In the genomic region with DNA sequence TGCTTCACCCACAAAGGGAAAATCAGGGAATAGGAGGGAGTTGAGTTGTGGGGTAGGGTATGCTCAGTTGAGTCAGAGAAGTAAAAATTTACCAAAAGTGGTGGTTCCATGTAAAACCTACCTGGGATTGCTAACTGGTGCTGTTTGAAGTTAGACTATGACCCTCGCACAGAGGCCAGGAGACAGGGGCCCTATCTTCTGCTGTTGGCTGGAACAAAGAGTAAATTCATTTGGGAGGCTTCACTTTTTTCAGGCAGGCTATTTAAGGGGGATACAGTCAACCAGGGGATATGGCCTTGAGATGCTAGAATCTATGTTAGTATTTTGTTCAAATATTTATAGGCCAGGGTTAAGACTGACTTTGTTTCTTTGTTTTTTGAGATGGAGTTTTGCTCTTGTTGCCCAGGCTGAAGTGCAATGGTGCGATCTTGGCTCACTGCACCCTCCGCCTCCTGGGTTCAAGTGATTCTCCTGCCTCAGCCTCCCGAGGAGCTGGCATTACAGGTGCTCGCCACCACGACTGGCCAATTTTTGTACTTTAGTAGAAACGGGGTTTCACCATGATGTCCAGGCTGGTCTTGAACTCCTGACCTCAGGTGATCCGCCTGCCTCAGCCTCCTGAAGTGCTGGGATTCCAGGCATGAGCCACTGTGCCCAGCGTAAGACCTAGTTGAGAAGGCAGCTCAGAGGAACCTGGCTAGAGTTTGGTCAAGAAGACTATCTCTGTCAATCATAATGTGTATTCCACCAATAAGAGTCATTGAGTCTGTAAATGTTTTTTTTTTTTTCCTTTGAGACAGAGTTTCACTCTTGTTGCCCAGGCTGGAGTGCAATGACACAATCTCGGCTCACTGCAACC, we compare ENCODE assay signal across 1 cellular context. TPM values are rescaled to one million over a fixed set of nuclear protein-coding genes. Genes with fewer than 3 reads are reported as not detected.
"Had no signal": no experiment of that assay in that cellular context is flagged by ENCODE, and none has a peak within 500 bp of the region (broad histone marks: within the 10 kb centered on the region; RNA-seq: fewer than 3 reads in every experiment).

No MANE protein-coding gene starts in this region.

RNA-seq across cellular contexts. Expression of a gene that starts 22.7 kb away (rescaled TPM):
- total RNA-seq: ascending aorta had no signal
